Comparison of ENCODE assay signal across 1 cellular context in genomic region chr11:118530180-118530682, GRCh38.
TF ChIP-seq lines count a peak whose summit lies in the region.

No MANE protein-coding gene starts in this region.

TF ChIP-seq in endothelial cell of umbilical vein, 7 proteins besides CTCF, POLR2A, EP300 and RAD21:
- no peak for TF ChIP-seq MAX (IDR thresholded peaks at IDR 0.05; ENCODE audit: insufficient read depth, insufficient read length)
- TF ChIP-seq GATA2 (IDR thresholded peaks at IDR 0.05; ENCODE audit: insufficient read depth, insufficient read length, low read depth, low read length): no peak
- TF ChIP-seq FOS (IDR thresholded peaks at IDR 0.05; ENCODE audit: borderline replicate concordance, insufficient read depth, low read length): no peak
- TF ChIP-seq EZH2 (IDR thresholded peaks at IDR 0.05; ENCODE audit: borderline replicate concordance, low read depth, low read length, severe bottlenecking): no peak
- TF ChIP-seq JUN (IDR thresholded peaks at IDR 0.05; ENCODE audit: borderline replicate concordance, insufficient read depth, insufficient read length, low read depth): no peak
- no peak for TF ChIP-seq MYC (IDR thresholded peaks at IDR 0.05; ENCODE audit: low read depth, low read length)
- no peak for TF ChIP-seq POLR2AphosphoS5 (IDR thresholded peaks at IDR 0.05; ENCODE audit: insufficient read depth, low read depth, low read length)
